8 cellular contexts compared by ENCODE assay signal in the genomic region with DNA sequence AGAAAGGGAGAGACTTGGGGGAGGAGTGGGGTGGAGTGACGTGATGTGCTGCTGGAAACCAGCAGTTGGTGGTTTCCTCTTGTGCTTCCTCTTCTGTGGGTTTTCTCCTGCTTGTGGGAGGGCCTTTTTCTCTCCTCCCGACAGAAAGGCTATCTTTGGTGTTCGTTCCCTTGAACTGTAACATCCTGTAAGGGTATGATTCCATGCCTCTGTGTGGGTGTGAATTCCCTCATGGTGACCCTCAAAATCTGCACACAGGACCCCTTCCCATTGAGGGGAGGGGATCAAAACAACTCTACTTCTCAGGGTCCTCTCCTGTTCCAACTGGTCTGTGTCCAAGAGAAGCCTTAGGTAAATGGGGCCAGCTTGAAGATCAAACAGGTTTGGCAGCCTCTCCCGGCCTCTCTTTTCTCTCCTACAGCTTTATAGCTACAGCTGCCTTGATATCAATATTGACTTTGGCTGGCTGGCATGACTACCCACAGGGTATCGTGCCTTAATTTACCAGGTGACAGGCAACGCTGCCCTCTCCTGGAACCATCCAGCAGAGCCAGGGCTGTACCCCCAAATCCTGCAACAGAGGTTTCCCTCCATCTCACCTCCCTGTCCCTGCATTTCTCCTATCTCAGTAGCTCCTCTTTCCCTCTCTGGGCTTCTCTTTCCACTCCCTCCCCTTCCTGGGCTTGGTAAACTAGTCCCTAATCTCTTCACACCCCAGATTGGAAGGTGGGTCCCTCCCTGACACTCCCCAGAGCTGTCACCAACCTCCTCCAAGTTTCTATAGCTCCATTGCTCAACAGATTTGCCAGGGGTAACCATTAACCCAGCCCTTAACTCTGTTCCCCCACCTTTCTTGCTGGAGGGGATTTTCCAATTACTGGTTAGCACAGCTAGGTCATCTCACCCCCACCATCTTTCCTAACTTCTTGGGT. TPM values are rescaled to one million over a fixed set of nuclear protein-coding genes. Genes with fewer than 3 reads are reported as not detected.
DNase-seq lines count a peak whose midpoint lies in the region; ATAC-seq and TF ChIP-seq lines count a peak whose summit lies in the region.

No MANE protein-coding gene starts in this region.

- no peak overlapping the region for H3K9ac ChIP-seq in neural cell (ENCODE audit: low read length)

- peaks cover 37% of the 10 kb centered on the region for H3F3A ChIP-seq in GM23338 (replicated peaks; ENCODE audit: low read depth)
- H3F3A ChIP-seq in neural cell (ENCODE audit: insufficient read depth, low read length, poor library complexity, severe bottlenecking) = no peaks in the 10 kb centered on the region

- H3K9me3 ChIP-seq in esophagus (ENCODE audit: control insufficient read depth in 2 of 2, insufficient read depth in 1 of 2, low read depth in 1 of 2, low read length in 1 of 2) (no peaks in the 10 kb centered on the region), neural cell (ENCODE audit: low read length) (no peaks in the 10 kb centered on the region), upper lobe of right lung (no peaks in the 10 kb centered on the region)

- peak overlapping the region; percentile 96 for H3K4me3 ChIP-seq in GM23338
- peak overlapping the region; percentile 2 to 15 for H3K4me3 ChIP-seq in esophagus (ENCODE audit: low read depth in 1 of 2, low read length in 2 of 2)
- no peak overlapping the region for H3K4me3 ChIP-seq in neural cell (ENCODE audit: low read length)
- H3K4me3 ChIP-seq in upper lobe of right lung = peak overlapping the region; percentile 2

- H3K27me3 ChIP-seq in GM23338 (ENCODE audit: insufficient read depth) (no peaks in the 10 kb centered on the region), esophagus (ENCODE audit: control insufficient read depth in 1 of 2, insufficient read depth in 2 of 2, low read length in 2 of 2) (no peaks in the 10 kb centered on the region), neural cell (ENCODE audit: insufficient read depth, low read depth, low read length) (no peaks in the 10 kb centered on the region), upper lobe of right lung (no peaks in the 10 kb centered on the region)

- H3K79me2 ChIP-seq in GM23338 (replicated peaks; ENCODE audit: insufficient read depth) (peaks cover 27% of the 10 kb centered on the region), neural cell (replicated peaks; ENCODE audit: insufficient read depth, low read length) (no peaks in the 10 kb centered on the region)

- 9 to 14% methylated on average over 6 of the region's 6 CpGs for WGBS in esophagus, 2 donors

- intact Hi-C loops in upper lobe of right lung (cut with DNase I) = no loop called here

- no peak for TF ChIP-seq EP300 in neural cell (conservative IDR thresholded peaks at IDR 0.05; ENCODE audit: poor library complexity, severe bottlenecking)

- H3K27ac ChIP-seq in C4-2B = peak overlapping the region; percentile 95
- H3K27ac ChIP-seq in GM23338 (ENCODE audit: low read depth) = no peak overlapping the region
- H3K27ac ChIP-seq in esophagus (ENCODE audit: low read depth in 2 of 2, low read length in 1 of 2) = peak overlapping the region; percentile 96 to 98
- H3K27ac ChIP-seq in neural cell (ENCODE audit: low read length) = no peak overlapping the region
- peak overlapping the region; percentile 92 for H3K27ac ChIP-seq in upper lobe of right lung

- TF ChIP-seq RAD21 in neural cell (conservative IDR thresholded peaks at IDR 0.05) = no peak

- H3K36me3 ChIP-seq in GM23338 (ENCODE audit: insufficient read depth) (peaks cover 11% of the 10 kb centered on the region), esophagus (ENCODE audit: control insufficient read depth in 2 of 2, insufficient read depth in 2 of 2, low read length in 1 of 2) (peaks cover 7 to 12% of the 10 kb centered on the region in 2 donors), neural cell (ENCODE audit: insufficient read depth, low read length) (no peaks in the 10 kb centered on the region), upper lobe of right lung (peaks cover 13% of the 10 kb centered on the region)

- H3K27me3 Mint-ChIP-seq in GM23338 (ENCODE audit: insufficient read depth, low read depth, poor library complexity) = peaks cover 28% of the 10 kb centered on the region
- no peaks in the 10 kb centered on the region for H3K27me3 Mint-ChIP-seq in activated CD8-positive, alpha-beta T cell treated with anti-CD3 and anti-CD28 coated beads, Interleukin-2, amount 10 ng/mL, durations not matched to agents 7 days and 5 days (ENCODE audit: low read depth)

- POLR2A ChIA-PET in activated CD8-positive, alpha-beta T cell treated with anti-CD3 and anti-CD28 coated beads, Interleukin-2, amount 10 ng/mL, durations not matched to agents 7 days and 5 days (lab: Charles Lee) = interaction anchor here (0.6 to 5.6 kb wide), 31 partner anchors 10 to 241 kb away, joined by 3 to 83 read pairs (median 7); a partner anchor contains a TSS

- H2AFZ ChIP-seq in GM23338 = peak overlapping the region; percentile 73; the same call in 1 of the 2 replicates
- no peak overlapping the region for H2AFZ ChIP-seq in neural cell (ENCODE audit: low read depth, low read length)

- H3K4me1 Mint-ChIP-seq in GM23338 = peaks cover 45% of the 10 kb centered on the region
- peaks cover 64% of the 10 kb centered on the region for H3K4me1 Mint-ChIP-seq in activated CD8-positive, alpha-beta T cell treated with anti-CD3 and anti-CD28 coated beads, Interleukin-2, amount 10 ng/mL, durations not matched to agents 7 days and 5 days (ENCODE audit: low read depth)

- TF ChIP-seq CTCF in C4-2B (conservative IDR thresholded peaks at IDR 0.05) (peak; percentile 54), GM23338 (conservative IDR thresholded peaks at IDR 0.05; ENCODE audit: low read depth in 2 of 2) (peak; percentile 48 to 65), neural cell (IDR thresholded peaks at IDR 0.05; ENCODE audit: poor library complexity, severe bottlenecking) (peak; percentile 24), upper lobe of right lung (IDR thresholded peaks at IDR 0.05) (peak; percentile 27)

- no peaks in the 10 kb centered on the region for H3K9me2 ChIP-seq in GM23338 (ENCODE audit: insufficient read depth)
- no peaks in the 10 kb centered on the region for H3K9me2 ChIP-seq in neural cell (ENCODE audit: insufficient read depth, low read length)

- H4K20me1 ChIP-seq in GM23338 (replicated peaks; ENCODE audit: insufficient read depth) (0 out of 2 replicates have a peak, but pooled peaks cover 5% of the 10 kb centered on the region), neural cell (ENCODE audit: insufficient read depth) (no peaks in the 10 kb centered on the region)

- peaks cover 29% of the 10 kb centered on the region for H3K36me3 Mint-ChIP-seq in GM23338 (ENCODE audit: low read depth)
- peaks cover 50% of the 10 kb centered on the region for H3K36me3 Mint-ChIP-seq in activated CD8-positive, alpha-beta T cell treated with anti-CD3 and anti-CD28 coated beads, Interleukin-2, amount 10 ng/mL, durations not matched to agents 7 days and 5 days (ENCODE audit: low read depth)

- H3K27ac Mint-ChIP-seq in GM23338 = peak overlapping the region; percentile 60
- H3K27ac Mint-ChIP-seq in activated CD8-positive, alpha-beta T cell treated with anti-CD3 and anti-CD28 coated beads, Interleukin-2, amount 10 ng/mL, durations not matched to agents 7 days and 5 days = peak overlapping the region; percentile 96

- CTCF ChIA-PET in activated CD8-positive, alpha-beta T cell treated with anti-CD3 and anti-CD28 coated beads, Interleukin-2, amount 10 ng/mL, durations not matched to agents 7 days and 5 days (lab: Charles Lee) = interaction anchor here (0.6 to 9.7 kb wide), 30 partner anchors 8 to 192 kb away, joined by 3 to 118 read pairs (median 5); a partner anchor contains a TSS

- H3K9me3 Mint-ChIP-seq in GM23338 = no peaks in the 10 kb centered on the region; the same call in 2 of the 3 replicates
- H3K9me3 Mint-ChIP-seq in activated CD8-positive, alpha-beta T cell treated with anti-CD3 and anti-CD28 coated beads, Interleukin-2, amount 10 ng/mL, durations not matched to agents 7 days and 5 days (ENCODE audit: insufficient read depth) = no peaks in the 10 kb centered on the region

- peaks cover 42% of the 10 kb centered on the region for H3K4me1 ChIP-seq in GM23338 (ENCODE audit: insufficient read depth)
- H3K4me1 ChIP-seq in esophagus (ENCODE audit: control insufficient read depth in 2 of 2, insufficient read depth in 2 of 2, low read length in 1 of 2) = peaks cover 3 to 17% of the 10 kb centered on the region in 2 donors
- H3K4me1 ChIP-seq in upper lobe of right lung = peaks cover 47% of the 10 kb centered on the region

- DNase-seq in GM23338 (ENCODE audit: low spot score) (peak; percentile 50), NCI-H82 (lab: John Stamatoyannopoulos, UW) (peak; percentile 34), upper lobe of right lung (peak; percentile 66)
- peak; percentile 88 for DNase-seq in activated CD8-positive, alpha-beta T cell treated with anti-CD3 and anti-CD28 coated beads, Interleukin-2, amount 10 ng/mL, durations not matched to agents 7 days and 5 days

- H3K4me2 ChIP-seq in GM23338 (peak overlapping the region; percentile 91), neural cell (ENCODE audit: low read length) (no peak overlapping the region)

- ATAC-seq in GM23338 (no peak), upper lobe of right lung (peak; percentile 41), HG02852 (IDR thresholded peaks at IDR 0.05; ENCODE audit: unreplicated experiment) (no peak)
- ATAC-seq in activated CD8-positive, alpha-beta T cell treated with anti-CD3 and anti-CD28 coated beads, Interleukin-2, amount 10 ng/mL, durations not matched to agents 7 days and 5 days = peak; percentile 15

- H3K4me3 Mint-ChIP-seq in GM23338 = peak overlapping the region; percentile 92; the same call in 2 of the 3 replicates
- H3K4me3 Mint-ChIP-seq in activated CD8-positive, alpha-beta T cell treated with anti-CD3 and anti-CD28 coated beads, Interleukin-2, amount 10 ng/mL, durations not matched to agents 7 days and 5 days = peak overlapping the region; percentile 92

RNA-seq across cellular contexts. Expression of a gene that starts 1.5 kb away (rescaled TPM):
- total RNA-seq in GM23338 (2014; rRNA removed; shearing (Covaris generic)) = 23.9 and 27.2 TPM in 2 replicates
- polyA plus RNA-seq in GM23338 (2016; fragmentation: Nextera tagmentation; extraction: Ambion mirVana) = 12.1 and 12.8 TPM in 2 replicates
- total RNA-seq in activated CD8-positive, alpha-beta T cell treated with anti-CD3 and anti-CD28 coated beads, Interleukin-2, amount 10 ng/mL, durations not matched to agents 7 days and 5 days = 10 to 100 TPM; 64.8 to 73.6 TPM
- 10 to 100 TPM in 1 of 2 donors, 1 to 10 TPM in 1; 6.3 to 15.8 TPM for polyA plus RNA-seq in esophagus
- polyA plus RNA-seq in neural cell = 5.1 and 7.8 TPM in 2 replicates
- 2.2 and 3.0 TPM in 2 replicates for polyA minus RNA-seq in neural cell
- total RNA-seq in upper lobe of right lung = 11.2 TPM

RNA-seq across cellular contexts. Expression of a gene that starts 2.0 kb away (rescaled TPM):
- total RNA-seq in GM23338 (2014; rRNA removed; shearing (Covaris generic)) = 226 and 269 TPM in 2 replicates
- polyA plus RNA-seq in GM23338 (2016; fragmentation: Nextera tagmentation; extraction: Ambion mirVana) (269 and 296 TPM in 2 replicates), esophagus (100 to 1,000 TPM; 258 to 412 TPM), neural cell (5.5 and 5.7 TPM in 2 replicates)
- 100 to 1,000 TPM; 617 to 651 TPM for total RNA-seq in activated CD8-positive, alpha-beta T cell treated with anti-CD3 and anti-CD28 coated beads, Interleukin-2, amount 10 ng/mL, durations not matched to agents 7 days and 5 days
- 2.7 and 2.9 TPM in 2 replicates for polyA minus RNA-seq in neural cell
- total RNA-seq in upper lobe of right lung = 286 TPM

RNA-seq across cellular contexts. Expression of a gene that starts 9.2 kb away (rescaled TPM):
- 58.7 and 62.2 TPM in 2 replicates for total RNA-seq in GM23338 (2014; rRNA removed; shearing (Covaris generic))
- 65.0 and 65.1 TPM in 2 replicates for polyA plus RNA-seq in GM23338 (2016; fragmentation: Nextera tagmentation; extraction: Ambion mirVana)
- 10 to 100 TPM; 31.9 to 33.7 TPM for total RNA-seq in activated CD8-positive, alpha-beta T cell treated with anti-CD3 and anti-CD28 coated beads, Interleukin-2, amount 10 ng/mL, durations not matched to agents 7 days and 5 days
- 10 to 100 TPM; 46.5 to 73.3 TPM for polyA plus RNA-seq in esophagus
- polyA plus RNA-seq in neural cell = 386 and 410 TPM in 2 replicates
- polyA minus RNA-seq in neural cell = 161 and 174 TPM in 2 replicates
- 71.2 TPM for total RNA-seq in upper lobe of right lung

RNA-seq across cellular contexts. Expression of a gene that starts 15.1 kb away (rescaled TPM):
- total RNA-seq in GM23338 (2014; rRNA removed; shearing (Covaris generic)) = not detected in 2 replicates
- polyA plus RNA-seq in GM23338 (2016; fragmentation: Nextera tagmentation; extraction: Ambion mirVana) (0.12 and 0.13 TPM in 2 replicates), esophagus (under 1 TPM; 0.49 to 0.88 TPM), neural cell (not detected in 2 replicates)
- under 1 TPM; 0.71 to 0.91 TPM for total RNA-seq in activated CD8-positive, alpha-beta T cell treated with anti-CD3 and anti-CD28 coated beads, Interleukin-2, amount 10 ng/mL, durations not matched to agents 7 days and 5 days
- polyA minus RNA-seq in neural cell = not detected in 2 replicates
- 1.1 TPM for total RNA-seq in upper lobe of right lung

RNA-seq across cellular contexts. Expression of a gene that starts 16.8 kb away (rescaled TPM):
- total RNA-seq in GM23338 (2014; rRNA removed; shearing (Covaris generic)) = not detected in 2 replicates
- 0.23 TPM in 1 of 2 replicates, not detected in the other for polyA plus RNA-seq in GM23338 (2016; fragmentation: Nextera tagmentation; extraction: Ambion mirVana)
- under 1 TPM in 1 of 2 experiments, not detected in 1; 0.26 TPM for total RNA-seq in activated CD8-positive, alpha-beta T cell treated with anti-CD3 and anti-CD28 coated beads, Interleukin-2, amount 10 ng/mL, durations not matched to agents 7 days and 5 days
- polyA plus RNA-seq in esophagus = 10 to 100 TPM; 17.2 to 21.9 TPM
- polyA plus RNA-seq in neural cell = 0.78 and 0.88 TPM in 2 replicates
- polyA minus RNA-seq in neural cell = not detected in 2 replicates
- total RNA-seq in upper lobe of right lung = not detected

Comparison
In these comparisons a context has a peak if more than half of its experiments do, and no peak if none do; other contexts are left out.
1. H3K27ac ChIP-seq: peak in C4-2B (single experiment), esophagus (2 of 2) and upper lobe of right lung (single experiment); none in GM23338 (single experiment) and neural cell (single experiment).
2. ATAC-seq: peak in activated CD8-positive, alpha-beta T cell treated with anti-CD3 and anti-CD28 coated beads, Interleukin-2, amount 10 ng/mL, durations not matched to agents 7 days and 5 days (single experiment) and upper lobe of right lung (single experiment); none in GM23338 (single experiment) and HG02852 (single experiment).
3. DNase-seq: peak in every context shown above with its lines; median percentile 88 in activated CD8-positive, alpha-beta T cell treated with anti-CD3 and anti-CD28 coated beads, Interleukin-2, amount 10 ng/mL, durations not matched to agents 7 days and 5 days; 66 in upper lobe of right lung; 50 in GM23338; 34 in NCI-H82.
4. Peak in every context shown above with its lines, with median percentiles within 50 percentile points of each other: CTCF ChIP-seq.